12 cellular contexts compared by ENCODE assay signal in genomic region chr22:38081636-38081940, GRCh38. TPM values are rescaled to one million over a fixed set of nuclear protein-coding genes. Genes with fewer than 3 reads are reported as not detected.
DNase-seq lines count a peak whose midpoint lies in the region; ATAC-seq and TF ChIP-seq lines count a peak whose summit lies in the region.
"Had no signal": no experiment of that assay in that cellular context is flagged by ENCODE, and none has a peak within 500 bp of the region (broad histone marks: within the 10 kb centered on the region; RNA-seq: fewer than 3 reads in every experiment).

No MANE protein-coding gene starts in this region.

- no peaks in the 10 kb centered on the region for H3K9me3 ChIP-seq in Peyer's patch
- no peaks in the 10 kb centered on the region for H3K9me3 ChIP-seq in right cardiac atrium (ENCODE audit: control insufficient read depth, low read length)

- ATAC-seq in right cardiac atrium = no peak
- ATAC-seq in GM18867 (IDR thresholded peaks at IDR 0.05; ENCODE audit: unreplicated experiment) = no peak

- peaks cover 0 to 18% (median 0%) of the 10 kb centered on the region in 3 donors for H3K36me3 ChIP-seq in Peyer's patch

- H3K27ac ChIP-seq in 22Rv1 = peak overlapping the region; percentile 78
- no peak overlapping the region for H3K27ac ChIP-seq in Peyer's patch
- H3K27ac ChIP-seq in right cardiac atrium (ENCODE audit: low read length) = no peak overlapping the region

- DNase-seq in Peyer's patch (no peak), right cardiac atrium (no peak), retinal pigment epithelial cell (ENCODE audit: low read depth) (no peak), NCI-H510A treated with DMSO at 0.1 percent for 48 hours (lab: John Stamatoyannopoulos, UW) (no peak), NOMO-1 treated with dmso at 0.1 percent for 144 hours (lab: John Stamatoyannopoulos, UW; ENCODE audit: unreplicated experiment) (no peak)
- no peak for DNase-seq in stimulated activated CD8-positive, alpha-beta memory T cell treated with anti-CD3 and anti-CD28 coated beads, Interleukin-4, amount 100 ng/mL, for 48 hours
- DNase-seq: MM.1S had no signal

- 10% methylated on average over 17 of the region's 17 CpGs for WGBS in right cardiac atrium

- TF ChIP-seq CTCF in 22Rv1 (IDR thresholded peaks at IDR 0.05) (no peak), Peyer's patch (IDR thresholded peaks at IDR 0.05) (no peak), retinal pigment epithelial cell (conservative IDR thresholded peaks at IDR 0.05; ENCODE audit: low read depth, low read length) (no peak)

- peaks cover 0 to 25% (median 10%) of the 10 kb centered on the region in 4 donors for H3K4me1 ChIP-seq in Peyer's patch
- H3K4me1 ChIP-seq in right cardiac atrium (ENCODE audit: control insufficient read depth, insufficient read depth, low read length) = peaks cover 2% of the 10 kb centered on the region

- intact Hi-C loops in right cardiac atrium (cut with DNase I) = no loop called here

- TF ChIP-seq POLR2A in Peyer's patch (IDR thresholded peaks at IDR 0.05) = no peak

- H3K27me3 ChIP-seq in Peyer's patch (peaks cover 0 to 14% of the 10 kb centered on the region in 2 donors), right cardiac atrium (ENCODE audit: control insufficient read depth, insufficient read depth) (no peaks in the 10 kb centered on the region)

- H3K4me3 ChIP-seq in Peyer's patch (peak overlapping the region in 3 of 4 donors; percentile 37 to 49 (median 42)), right cardiac atrium (ENCODE audit: low read length) (peak overlapping the region; percentile 13), retinal pigment epithelial cell (ENCODE audit: low read length) (peak overlapping the region; percentile 10)

RNA-seq across cellular contexts. Expression of gene SLC16A8, which starts 2.4 kb away (rescaled TPM):
- total RNA-seq in Peyer's patch = not detected
- under 1 TPM in 3 of 4 donors, not detected in 1; 0.41 to 0.68 (median 0.57) TPM for total RNA-seq in right cardiac atrium
- polyA plus RNA-seq in right cardiac atrium = 0.63 TPM
- total RNA-seq: activated CD4-positive, alpha-beta T cell treated with anti-CD3 and anti-CD28 coated beads for 36 hours; NCI-H460; SK-MEL-5 had no signal

RNA-seq across cellular contexts. Expression of gene PICK1, which starts 24.4 kb away (rescaled TPM):
- total RNA-seq in Peyer's patch (10 to 100 TPM; 40.8 to 51.7 (median 46.4) TPM), right cardiac atrium (10 to 100 TPM; 23.8 to 26.5 (median 25.0) TPM)
- polyA plus RNA-seq in right cardiac atrium = 31.3 TPM

RNA-seq across cellular contexts. Expression of gene BAIAP2L2, which starts 28.9 kb away (rescaled TPM):
- total RNA-seq in Peyer's patch (100 to 1,000 TPM in 3 of 4 donors, 10 to 100 TPM in 1; 83.3 to 421 (median 306) TPM), right cardiac atrium (under 1 TPM in 2 of 4 donors, not detected in 2; 0.17 to 0.53 TPM)
- polyA plus RNA-seq in right cardiac atrium = 0.20 TPM
- total RNA-seq: NCI-H460 had no signal

Comparison
In these comparisons a context has a peak if more than half of its experiments do, and no peak if none do; other contexts are left out.
1. RNA of gene BAIAP2L2, which starts 28.9 kb away (total RNA-seq): 83.3 to 421 TPM in Peyer's patch; 0.17 to 0.53 TPM in right cardiac atrium; every median in the first group is over 10 times any median in the second.
2. Peak in every context shown above with its lines, with median percentiles within 50 percentile points of each other: H3K4me3 ChIP-seq.